16 cellular contexts compared by ENCODE assay signal in the genomic region with DNA sequence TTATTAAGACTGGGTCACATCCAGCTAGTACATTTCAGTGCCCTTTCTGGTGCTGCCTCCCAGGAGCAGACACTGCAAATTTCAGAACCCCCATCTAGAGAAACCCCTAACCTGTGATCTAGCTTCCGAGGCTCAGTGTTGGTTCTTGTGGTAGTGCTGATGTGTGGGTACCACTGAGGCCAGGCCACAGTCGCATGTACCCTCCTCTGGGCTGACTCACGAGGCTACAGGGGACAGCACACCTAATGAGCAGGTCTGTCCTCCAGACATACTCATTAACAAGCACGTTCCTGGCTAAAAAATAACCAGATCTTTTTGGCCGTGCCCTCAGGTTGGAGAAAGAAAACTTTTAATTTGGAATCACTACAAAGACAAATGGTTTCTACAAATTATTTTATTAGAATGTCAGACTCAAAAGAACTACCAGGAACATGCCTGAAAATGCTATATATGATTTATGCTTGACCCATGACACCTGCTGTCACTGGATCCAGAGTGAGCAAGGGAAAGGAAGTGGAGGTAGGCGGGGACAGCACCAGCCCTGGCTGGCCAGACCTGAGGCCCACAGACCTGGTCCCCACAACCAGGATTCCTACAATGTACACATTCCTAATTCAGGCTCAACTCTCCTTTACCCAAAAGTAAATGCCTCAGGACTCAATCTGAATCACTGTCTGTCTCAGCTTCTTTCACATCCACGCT. TPM values are rescaled to one million over a fixed set of nuclear protein-coding genes. Genes with fewer than 3 reads are reported as not detected.
DNase-seq lines count a peak whose midpoint lies in the region; ATAC-seq and TF ChIP-seq lines count a peak whose summit lies in the region.
"Had no signal": no experiment of that assay in that cellular context is flagged by ENCODE, and none has a peak within 500 bp of the region (broad histone marks: within the 10 kb centered on the region; RNA-seq: fewer than 3 reads in every experiment).

No MANE protein-coding gene starts in this region.

- peaks cover 10% of the 10 kb centered on the region for H3F3A ChIP-seq in smooth muscle cell (ENCODE audit: low read depth)

- no peak overlapping the region for H3K9ac ChIP-seq in smooth muscle cell (ENCODE audit: low read depth)

- peaks cover 5% of the 10 kb centered on the region for H3K36me3 Mint-ChIP-seq in activated naive CD4-positive, alpha-beta T cell treated with anti-CD3 and anti-CD28 coated beads, Interleukin-2, amount 50 U/mL, for 24 hours
- H3K36me3 Mint-ChIP-seq in T-helper 17 cell (ENCODE audit: low read depth), result peaks cover 6% of the 10 kb centered on the region

- H3K27ac ChIP-seq in epithelial cell of prostate, result peak overlapping the region; percentile 0
- peak overlapping the region; percentile 44 for H3K27ac ChIP-seq in smooth muscle cell (ENCODE audit: low read depth)
- H3K27ac ChIP-seq: psoas muscle had no signal

- no peak overlapping the region for H2AFZ ChIP-seq in smooth muscle cell (ENCODE audit: low read depth)

- no peak for TF ChIP-seq CTCF in smooth muscle cell (IDR thresholded peaks at IDR 0.05; ENCODE audit: borderline replicate concordance, insufficient read depth, poor library complexity, severe bottlenecking)

- H3K4me3 ChIP-seq in smooth muscle cell, result no peak overlapping the region
- H3K4me3 ChIP-seq: psoas muscle had no signal

- no peaks in the 10 kb centered on the region for H3K4me1 Mint-ChIP-seq in activated naive CD4-positive, alpha-beta T cell treated with anti-CD3 and anti-CD28 coated beads, Interleukin-2, amount 50 U/mL, for 24 hours
- no peaks in the 10 kb centered on the region for H3K4me1 Mint-ChIP-seq in T-helper 17 cell

- H4K20me1 ChIP-seq in smooth muscle cell (ENCODE audit: low read depth), result no peaks in the 10 kb centered on the region

- peak overlapping the region; percentile 35 for H3K27ac Mint-ChIP-seq in activated naive CD4-positive, alpha-beta T cell treated with anti-CD3 and anti-CD28 coated beads, Interleukin-2, amount 50 U/mL, for 24 hours
- H3K27ac Mint-ChIP-seq in T-helper 17 cell, result peak overlapping the region; percentile 53

- no peaks in the 10 kb centered on the region for H3K9me3 Mint-ChIP-seq in activated naive CD4-positive, alpha-beta T cell treated with anti-CD3 and anti-CD28 coated beads, Interleukin-2, amount 50 U/mL, for 24 hours

- DNase-seq in activated naive CD4-positive, alpha-beta T cell treated with Interleukin-2 at 50 U/mL for 16 hours, result no peak
- DNase-seq in T-helper 17 cell (no peak), epithelial cell of prostate (ENCODE audit: low read depth, low spot score) (no peak), smooth muscle cell (lab: John Stamatoyannopoulos, UW; ENCODE audit: unreplicated experiment) (no peak), NOMO-1 treated with DMSO at 0.1 percent for 48 hours (lab: John Stamatoyannopoulos, UW; ENCODE audit: unreplicated experiment) (no peak)
- DNase-seq: activated CD4-positive, alpha-beta T cell treated with anti-CD3 and anti-CD28 coated beads, Interleukin-2, amount 50 U/mL, for 4 hours; activated gamma-delta T cell; AML-193; DMS153; effector CD8-positive, alpha-beta T cell; NCI-H1436 treated with DMSO at 0.1 percent for 48 hours; psoas muscle; stimulated activated CD4-positive, alpha-beta T cell treated with anti-CD3 and anti-CD28 coated beads, Interleukin-12 subunit alpha, Interleukin-12 subunit beta, amount 100 ng/mL, for 4 hours had no signal

- H3K36me3 ChIP-seq in smooth muscle cell (ENCODE audit: low read depth), result peaks cover 6% of the 10 kb centered on the region

- H3K9me3 ChIP-seq in T-helper 17 cell (ENCODE audit: control insufficient read depth, low read length, poor library complexity, severe bottlenecking) (no peaks in the 10 kb centered on the region), smooth muscle cell (replicated peaks; ENCODE audit: low read depth) (no peaks in the 10 kb centered on the region)
- H3K9me3 ChIP-seq: psoas muscle had no signal

- no peak overlapping the region for H3K4me3 Mint-ChIP-seq in activated naive CD4-positive, alpha-beta T cell treated with anti-CD3 and anti-CD28 coated beads, Interleukin-2, amount 50 U/mL, for 24 hours
- no peak overlapping the region for H3K4me3 Mint-ChIP-seq in T-helper 17 cell

- no peaks in the 10 kb centered on the region for H3K27me3 Mint-ChIP-seq in activated naive CD4-positive, alpha-beta T cell treated with anti-CD3 and anti-CD28 coated beads, Interleukin-2, amount 50 U/mL, for 24 hours
- H3K27me3 Mint-ChIP-seq in T-helper 17 cell, result no peaks in the 10 kb centered on the region

- no peaks in the 10 kb centered on the region for H3K27me3 ChIP-seq in smooth muscle cell (ENCODE audit: low read depth)

- H3K79me2 ChIP-seq in smooth muscle cell (ENCODE audit: low read depth), result no peaks in the 10 kb centered on the region

- WGBS in smooth muscle cell (ENCODE audit: low lambda C conversion rate), result 87% methylated on average over 7 of the region's 7 CpGs

- no peaks in the 10 kb centered on the region for H3K4me1 ChIP-seq in smooth muscle cell (ENCODE audit: low read depth)
- H3K4me1 ChIP-seq: psoas muscle had no signal

- ATAC-seq in T-helper 17 cell (no peak), HG02798 (IDR thresholded peaks at IDR 0.05; ENCODE audit: poor library complexity, unreplicated experiment) (no peak), HG03342 (IDR thresholded peaks at IDR 0.05; ENCODE audit: unreplicated experiment) (no peak)
- ATAC-seq: psoas muscle had no signal

- no peak overlapping the region for H3K4me2 ChIP-seq in smooth muscle cell

RNA-seq across cellular contexts. Expression of a gene that starts 8.5 kb away (rescaled TPM):
- total RNA-seq in T-helper 17 cell (10 to 100 TPM; 60.0 to 61.5 TPM), smooth muscle cell (48.6 and 59.8 TPM in 2 replicates)
- 56.2 and 56.4 TPM in 2 replicates for polyA plus RNA-seq in smooth muscle cell

RNA-seq across cellular contexts. Expression of a gene that starts 8.7 kb away (rescaled TPM):
- total RNA-seq in T-helper 17 cell, result 10 to 100 TPM; 36.4 to 44.8 TPM
- 18.7 and 21.9 TPM in 2 replicates for total RNA-seq in smooth muscle cell
- 20.5 and 31.8 TPM in 2 replicates for polyA plus RNA-seq in smooth muscle cell

RNA-seq across cellular contexts. Expression of a gene that starts 30.8 kb away (rescaled TPM):
- total RNA-seq in T-helper 17 cell (100 to 1,000 TPM; 189 to 224 TPM), smooth muscle cell (49.1 and 49.5 TPM in 2 replicates)
- 54.1 and 57.6 TPM in 2 replicates for polyA plus RNA-seq in smooth muscle cell

RNA-seq across cellular contexts. Expression of a gene that starts 50.6 kb away (rescaled TPM):
- total RNA-seq in T-helper 17 cell (1 to 10 TPM; 6.6 to 9.9 TPM), smooth muscle cell (3.3 and 3.5 TPM in 2 replicates)
- 4.3 and 6.0 TPM in 2 replicates for polyA plus RNA-seq in smooth muscle cell
